ENCODE assay signal across 2 cellular contexts in the genomic region with DNA sequence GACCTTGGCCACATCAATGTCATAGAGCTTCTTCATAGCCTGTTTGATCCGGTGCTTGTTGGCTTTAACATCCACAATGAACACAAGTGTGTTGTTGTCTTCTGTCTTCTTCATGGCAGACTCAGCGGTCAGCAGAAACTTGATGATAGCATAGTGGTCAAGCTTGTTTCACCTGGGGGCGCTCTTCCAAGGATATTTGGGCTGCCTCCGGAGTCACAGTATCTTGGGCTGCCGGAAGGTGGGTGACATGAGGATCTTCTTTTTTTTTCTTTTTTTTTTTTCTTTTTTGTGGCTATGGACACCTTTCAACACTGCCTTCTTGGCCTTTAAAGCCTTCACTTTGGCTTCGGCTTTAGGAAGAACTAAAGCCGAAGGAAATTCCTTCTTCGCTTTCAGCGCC.
TF ChIP-seq lines count a peak whose summit lies in the region.

No MANE protein-coding gene starts in this region.

TF ChIP-seq in GM23338, 12 proteins besides CTCF, POLR2A, EP300 and RAD21 (continued from another document):
- TF ChIP-seq, protein P1, sequence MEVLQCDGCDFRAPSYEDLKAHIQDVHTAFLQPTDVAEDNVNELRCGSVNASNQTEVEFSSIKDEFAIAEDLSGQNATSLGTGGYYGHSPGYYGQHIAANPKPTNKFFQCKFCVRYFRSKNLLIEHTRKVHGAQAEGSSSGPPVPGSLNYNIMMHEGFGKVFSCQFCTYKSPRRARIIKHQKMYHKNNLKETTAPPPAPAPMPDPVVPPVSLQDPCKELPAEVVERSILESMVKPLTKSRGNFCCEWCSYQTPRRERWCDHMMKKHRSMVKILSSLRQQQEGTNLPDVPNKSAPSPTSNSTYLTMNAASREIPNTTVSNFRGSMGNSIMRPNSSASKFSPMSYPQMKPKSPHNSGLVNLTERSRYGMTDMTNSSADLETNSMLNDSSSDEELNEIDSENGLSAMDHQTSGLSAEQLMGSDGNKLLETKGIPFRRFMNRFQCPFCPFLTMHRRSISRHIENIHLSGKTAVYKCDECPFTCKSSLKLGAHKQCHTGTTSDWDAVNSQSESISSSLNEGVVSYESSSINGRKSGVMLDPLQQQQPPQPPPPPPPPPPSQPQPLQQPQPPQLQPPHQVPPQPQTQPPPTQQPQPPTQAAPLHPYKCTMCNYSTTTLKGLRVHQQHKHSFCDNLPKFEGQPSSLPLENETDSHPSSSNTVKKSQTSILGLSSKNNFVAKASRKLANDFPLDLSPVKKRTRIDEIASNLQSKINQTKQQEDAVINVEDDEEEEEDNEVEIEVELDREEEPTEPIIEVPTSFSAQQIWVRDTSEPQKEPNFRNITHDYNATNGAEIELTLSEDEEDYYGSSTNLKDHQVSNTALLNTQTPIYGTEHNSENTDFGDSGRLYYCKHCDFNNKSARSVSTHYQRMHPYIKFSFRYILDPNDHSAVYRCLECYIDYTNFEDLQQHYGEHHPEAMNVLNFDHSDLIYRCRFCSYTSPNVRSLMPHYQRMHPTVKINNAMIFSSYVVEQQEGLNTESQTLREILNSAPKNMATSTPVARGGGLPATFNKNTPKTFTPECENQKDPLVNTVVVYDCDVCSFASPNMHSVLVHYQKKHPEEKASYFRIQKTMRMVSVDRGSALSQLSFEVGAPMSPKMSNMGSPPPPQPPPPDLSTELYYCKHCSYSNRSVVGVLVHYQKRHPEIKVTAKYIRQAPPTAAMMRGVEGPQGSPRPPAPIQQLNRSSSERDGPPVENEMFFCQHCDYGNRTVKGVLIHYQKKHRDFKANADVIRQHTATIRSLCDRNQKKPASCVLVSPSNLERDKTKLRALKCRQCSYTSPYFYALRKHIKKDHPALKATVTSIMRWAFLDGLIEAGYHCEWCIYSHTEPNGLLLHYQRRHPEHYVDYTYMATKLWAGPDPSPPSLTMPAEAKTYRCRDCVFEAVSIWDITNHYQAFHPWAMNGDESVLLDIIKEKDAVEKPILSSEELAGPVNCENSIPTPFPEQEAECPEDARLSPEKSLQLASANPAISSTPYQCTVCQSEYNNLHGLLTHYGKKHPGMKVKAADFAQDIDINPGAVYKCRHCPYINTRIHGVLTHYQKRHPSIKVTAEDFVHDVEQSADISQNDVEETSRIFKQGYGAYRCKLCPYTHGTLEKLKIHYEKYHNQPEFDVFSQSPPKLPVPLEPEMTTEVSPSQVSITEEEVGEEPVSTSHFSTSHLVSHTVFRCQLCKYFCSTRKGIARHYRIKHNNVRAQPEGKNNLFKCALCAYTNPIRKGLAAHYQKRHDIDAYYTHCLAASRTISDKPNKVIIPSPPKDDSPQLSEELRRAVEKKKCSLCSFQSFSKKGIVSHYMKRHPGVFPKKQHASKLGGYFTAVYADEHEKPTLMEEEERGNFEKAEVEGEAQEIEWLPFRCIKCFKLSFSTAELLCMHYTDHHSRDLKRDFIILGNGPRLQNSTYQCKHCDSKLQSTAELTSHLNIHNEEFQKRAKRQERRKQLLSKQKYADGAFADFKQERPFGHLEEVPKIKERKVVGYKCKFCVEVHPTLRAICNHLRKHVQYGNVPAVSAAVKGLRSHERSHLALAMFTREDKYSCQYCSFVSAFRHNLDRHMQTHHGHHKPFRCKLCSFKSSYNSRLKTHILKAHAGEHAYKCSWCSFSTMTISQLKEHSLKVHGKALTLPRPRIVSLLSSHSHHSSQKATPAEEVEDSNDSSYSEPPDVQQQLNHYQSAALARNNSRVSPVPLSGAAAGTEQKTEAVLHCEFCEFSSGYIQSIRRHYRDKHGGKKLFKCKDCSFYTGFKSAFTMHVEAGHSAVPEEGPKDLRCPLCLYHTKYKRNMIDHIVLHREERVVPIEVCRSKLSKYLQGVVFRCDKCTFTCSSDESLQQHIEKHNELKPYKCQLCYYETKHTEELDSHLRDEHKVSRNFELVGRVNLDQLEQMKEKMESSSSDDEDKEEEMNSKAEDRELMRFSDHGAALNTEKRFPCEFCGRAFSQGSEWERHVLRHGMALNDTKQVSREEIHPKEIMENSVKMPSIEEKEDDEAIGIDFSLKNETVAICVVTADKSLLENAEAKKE (CRISPR knock-in tag; IDR thresholded peaks at IDR 0.05): no peak
- TF ChIP-seq ZNF331 (CRISPR knock-in tag; IDR thresholded peaks at IDR 0.05; ENCODE audit: low read depth) (no peak), STAT1 (IDR thresholded peaks at IDR 0.05; ENCODE audit: unreplicated experiment) (no peak), CREB1 (CRISPR knock-in tag; IDR thresholded peaks at IDR 0.05; ENCODE audit: low read depth) (no peak)
- TF ChIP-seq, protein P2, sequence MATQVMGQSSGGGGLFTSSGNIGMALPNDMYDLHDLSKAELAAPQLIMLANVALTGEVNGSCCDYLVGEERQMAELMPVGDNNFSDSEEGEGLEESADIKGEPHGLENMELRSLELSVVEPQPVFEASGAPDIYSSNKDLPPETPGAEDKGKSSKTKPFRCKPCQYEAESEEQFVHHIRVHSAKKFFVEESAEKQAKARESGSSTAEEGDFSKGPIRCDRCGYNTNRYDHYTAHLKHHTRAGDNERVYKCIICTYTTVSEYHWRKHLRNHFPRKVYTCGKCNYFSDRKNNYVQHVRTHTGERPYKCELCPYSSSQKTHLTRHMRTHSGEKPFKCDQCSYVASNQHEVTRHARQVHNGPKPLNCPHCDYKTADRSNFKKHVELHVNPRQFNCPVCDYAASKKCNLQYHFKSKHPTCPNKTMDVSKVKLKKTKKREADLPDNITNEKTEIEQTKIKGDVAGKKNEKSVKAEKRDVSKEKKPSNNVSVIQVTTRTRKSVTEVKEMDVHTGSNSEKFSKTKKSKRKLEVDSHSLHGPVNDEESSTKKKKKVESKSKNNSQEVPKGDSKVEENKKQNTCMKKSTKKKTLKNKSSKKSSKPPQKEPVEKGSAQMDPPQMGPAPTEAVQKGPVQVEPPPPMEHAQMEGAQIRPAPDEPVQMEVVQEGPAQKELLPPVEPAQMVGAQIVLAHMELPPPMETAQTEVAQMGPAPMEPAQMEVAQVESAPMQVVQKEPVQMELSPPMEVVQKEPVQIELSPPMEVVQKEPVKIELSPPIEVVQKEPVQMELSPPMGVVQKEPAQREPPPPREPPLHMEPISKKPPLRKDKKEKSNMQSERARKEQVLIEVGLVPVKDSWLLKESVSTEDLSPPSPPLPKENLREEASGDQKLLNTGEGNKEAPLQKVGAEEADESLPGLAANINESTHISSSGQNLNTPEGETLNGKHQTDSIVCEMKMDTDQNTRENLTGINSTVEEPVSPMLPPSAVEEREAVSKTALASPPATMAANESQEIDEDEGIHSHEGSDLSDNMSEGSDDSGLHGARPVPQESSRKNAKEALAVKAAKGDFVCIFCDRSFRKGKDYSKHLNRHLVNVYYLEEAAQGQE (IDR thresholded peaks at IDR 0.05; ENCODE audit: unreplicated experiment): no peak
- TF ChIP-seq, protein P3, sequence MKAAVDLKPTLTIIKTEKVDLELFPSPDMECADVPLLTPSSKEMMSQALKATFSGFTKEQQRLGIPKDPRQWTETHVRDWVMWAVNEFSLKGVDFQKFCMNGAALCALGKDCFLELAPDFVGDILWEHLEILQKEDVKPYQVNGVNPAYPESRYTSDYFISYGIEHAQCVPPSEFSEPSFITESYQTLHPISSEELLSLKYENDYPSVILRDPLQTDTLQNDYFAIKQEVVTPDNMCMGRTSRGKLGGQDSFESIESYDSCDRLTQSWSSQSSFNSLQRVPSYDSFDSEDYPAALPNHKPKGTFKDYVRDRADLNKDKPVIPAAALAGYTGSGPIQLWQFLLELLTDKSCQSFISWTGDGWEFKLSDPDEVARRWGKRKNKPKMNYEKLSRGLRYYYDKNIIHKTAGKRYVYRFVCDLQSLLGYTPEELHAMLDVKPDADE (IDR thresholded peaks at IDR 0.05): no peak

TF ChIP-seq in K562, 482 proteins besides CTCF, POLR2A, EP300 and RAD21 (continued from another document and continues in another):
- TF ChIP-seq, protein P4, sequence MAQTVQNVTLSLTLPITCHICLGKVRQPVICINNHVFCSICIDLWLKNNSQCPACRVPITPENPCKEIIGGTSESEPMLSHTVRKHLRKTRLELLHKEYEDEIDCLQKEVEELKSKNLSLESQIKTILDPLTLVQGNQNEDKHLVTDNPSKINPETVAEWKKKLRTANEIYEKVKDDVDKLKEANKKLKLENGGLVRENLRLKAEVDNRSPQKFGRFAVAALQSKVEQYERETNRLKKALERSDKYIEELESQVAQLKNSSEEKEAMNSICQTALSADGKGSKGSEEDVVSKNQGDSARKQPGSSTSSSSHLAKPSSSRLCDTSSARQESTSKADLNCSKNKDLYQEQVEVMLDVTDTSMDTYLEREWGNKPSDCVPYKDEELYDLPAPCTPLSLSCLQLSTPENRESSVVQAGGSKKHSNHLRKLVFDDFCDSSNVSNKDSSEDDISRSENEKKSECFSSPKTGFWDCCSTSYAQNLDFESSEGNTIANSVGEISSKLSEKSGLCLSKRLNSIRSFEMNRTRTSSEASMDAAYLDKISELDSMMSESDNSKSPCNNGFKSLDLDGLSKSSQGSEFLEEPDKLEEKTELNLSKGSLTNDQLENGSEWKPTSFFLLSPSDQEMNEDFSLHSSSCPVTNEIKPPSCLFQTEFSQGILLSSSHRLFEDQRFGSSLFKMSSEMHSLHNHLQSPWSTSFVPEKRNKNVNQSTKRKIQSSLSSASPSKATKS (CRISPR knock-in tag; IDR thresholded peaks at IDR 0.05): no peak
- TF ChIP-seq, protein P5, sequence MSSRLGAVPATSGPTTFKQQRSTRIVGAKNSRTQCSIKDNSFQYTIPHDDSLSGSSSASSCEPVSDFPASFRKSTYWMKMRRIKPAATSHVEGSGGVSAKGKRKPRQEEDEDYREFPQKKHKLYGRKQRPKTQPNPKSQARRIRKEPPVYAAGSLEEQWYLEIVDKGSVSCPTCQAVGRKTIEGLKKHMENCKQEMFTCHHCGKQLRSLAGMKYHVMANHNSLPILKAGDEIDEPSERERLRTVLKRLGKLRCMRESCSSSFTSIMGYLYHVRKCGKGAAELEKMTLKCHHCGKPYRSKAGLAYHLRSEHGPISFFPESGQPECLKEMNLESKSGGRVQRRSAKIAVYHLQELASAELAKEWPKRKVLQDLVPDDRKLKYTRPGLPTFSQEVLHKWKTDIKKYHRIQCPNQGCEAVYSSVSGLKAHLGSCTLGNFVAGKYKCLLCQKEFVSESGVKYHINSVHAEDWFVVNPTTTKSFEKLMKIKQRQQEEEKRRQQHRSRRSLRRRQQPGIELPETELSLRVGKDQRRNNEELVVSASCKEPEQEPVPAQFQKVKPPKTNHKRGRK (tag; IDR thresholded peaks at IDR 0.05): no peak
- TF ChIP-seq, protein P6, sequence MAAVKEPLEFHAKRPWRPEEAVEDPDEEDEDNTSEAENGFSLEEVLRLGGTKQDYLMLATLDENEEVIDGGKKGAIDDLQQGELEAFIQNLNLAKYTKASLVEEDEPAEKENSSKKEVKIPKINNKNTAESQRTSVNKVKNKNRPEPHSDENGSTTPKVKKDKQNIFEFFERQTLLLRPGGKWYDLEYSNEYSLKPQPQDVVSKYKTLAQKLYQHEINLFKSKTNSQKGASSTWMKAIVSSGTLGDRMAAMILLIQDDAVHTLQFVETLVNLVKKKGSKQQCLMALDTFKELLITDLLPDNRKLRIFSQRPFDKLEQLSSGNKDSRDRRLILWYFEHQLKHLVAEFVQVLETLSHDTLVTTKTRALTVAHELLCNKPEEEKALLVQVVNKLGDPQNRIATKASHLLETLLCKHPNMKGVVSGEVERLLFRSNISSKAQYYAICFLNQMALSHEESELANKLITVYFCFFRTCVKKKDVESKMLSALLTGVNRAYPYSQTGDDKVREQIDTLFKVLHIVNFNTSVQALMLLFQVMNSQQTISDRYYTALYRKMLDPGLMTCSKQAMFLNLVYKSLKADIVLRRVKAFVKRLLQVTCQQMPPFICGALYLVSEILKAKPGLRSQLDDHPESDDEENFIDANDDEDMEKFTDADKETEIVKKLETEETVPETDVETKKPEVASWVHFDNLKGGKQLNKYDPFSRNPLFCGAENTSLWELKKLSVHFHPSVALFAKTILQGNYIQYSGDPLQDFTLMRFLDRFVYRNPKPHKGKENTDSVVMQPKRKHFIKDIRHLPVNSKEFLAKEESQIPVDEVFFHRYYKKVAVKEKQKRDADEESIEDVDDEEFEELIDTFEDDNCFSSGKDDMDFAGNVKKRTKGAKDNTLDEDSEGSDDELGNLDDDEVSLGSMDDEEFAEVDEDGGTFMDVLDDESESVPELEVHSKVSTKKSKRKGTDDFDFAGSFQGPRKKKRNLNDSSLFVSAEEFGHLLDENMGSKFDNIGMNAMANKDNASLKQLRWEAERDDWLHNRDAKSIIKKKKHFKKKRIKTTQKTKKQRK (IDR thresholded peaks at IDR 0.05; ENCODE audit: borderline replicate concordance, low read depth, low read length): no peak
- TF ChIP-seq ZNF316 (IDR thresholded peaks at IDR 0.05) (no peak), ZNF436 (CRISPR knock-in tag; IDR thresholded peaks at IDR 0.05) (no peak), KDM5B (IDR thresholded peaks at IDR 0.05; ENCODE audit: insufficient replicate concordance, low read depth, low read length) (no peak), MCM7 (IDR thresholded peaks at IDR 0.05) (no peak), ZNF217 (CRISPR knock-in tag; IDR thresholded peaks at IDR 0.05) (no peak)
- TF ChIP-seq, protein P7, sequence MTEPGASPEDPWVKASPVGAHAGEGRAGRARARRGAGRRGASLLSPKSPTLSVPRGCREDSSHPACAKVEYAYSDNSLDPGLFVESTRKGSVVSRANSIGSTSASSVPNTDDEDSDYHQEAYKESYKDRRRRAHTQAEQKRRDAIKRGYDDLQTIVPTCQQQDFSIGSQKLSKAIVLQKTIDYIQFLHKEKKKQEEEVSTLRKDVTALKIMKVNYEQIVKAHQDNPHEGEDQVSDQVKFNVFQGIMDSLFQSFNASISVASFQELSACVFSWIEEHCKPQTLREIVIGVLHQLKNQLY (CRISPR knock-in tag; conservative IDR thresholded peaks at IDR 0.05): no peak
- TF ChIP-seq, protein P2 (CRISPR knock-in tag; IDR thresholded peaks at IDR 0.05; ENCODE audit: low read depth): no peak
